ENCODE assay signal across 11 cellular contexts in genomic region chr13:29922896-29923295, GRCh38.
DNase-seq lines count a peak whose midpoint lies in the region; ATAC-seq and TF ChIP-seq lines count a peak whose summit lies in the region.
"Had no signal": no experiment of that assay in that cellular context is flagged by ENCODE, and none has a peak within 500 bp of the region (broad histone marks: within the 10 kb centered on the region; RNA-seq: fewer than 3 reads in every experiment).

No MANE protein-coding gene starts in this region.

- intact Hi-C loops in Calu3 (cut with micrococcal nuclease; ENCODE audit: unreplicated experiment), result no loop called here
- intact Hi-C loops in CD14-positive monocyte (cut with micrococcal nuclease), result loop anchor here in 1 of 2 donors (10.0 kb wide), 1 partner anchor 158 kb away; no protein-coding TSS in a partner anchor

- no peak overlapping the region for H3K4me3 ChIP-seq in foreskin fibroblast (ENCODE audit: low read depth in 1 of 2, low read length in 2 of 2)
- H3K4me3 ChIP-seq in skeletal muscle satellite cell (ENCODE audit: low read length), result no peak overlapping the region

- H3K4me2 ChIP-seq in skeletal muscle satellite cell (ENCODE audit: low read length), result peak overlapping the region; percentile 55

- H3K36me3 Mint-ChIP-seq in Calu3 (ENCODE audit: insufficient read depth, unreplicated experiment) (peaks cover 9% of the 10 kb centered on the region), CD14-positive monocyte (no peaks in the 10 kb centered on the region)

- TF ChIP-seq CTCF in Calu3 (IDR thresholded peaks at IDR 0.05; ENCODE audit: unreplicated experiment) (no peak), foreskin fibroblast (IDR thresholded peaks at IDR 0.05; ENCODE audit: low read depth, low read length) (no peak), CD14-positive monocyte (IDR thresholded peaks at IDR 0.05) (no peak)

- CTCF ChIA-PET in Calu3 (lab: Charles Lee), result interaction anchor here (2.0 to 2.3 kb wide), 2 partner anchors 14 to 186 kb away, joined by 8 to 10 read pairs; no protein-coding TSS in a partner anchor

- peaks cover 63% of the 10 kb centered on the region for H3K4me1 ChIP-seq in skeletal muscle satellite cell (ENCODE audit: control insufficient read depth, insufficient read depth, low read length)

- H3K9me3 ChIP-seq in skeletal muscle satellite cell (replicated peaks; ENCODE audit: low read length), result no peaks in the 10 kb centered on the region

- H3K9ac ChIP-seq in skeletal muscle satellite cell (ENCODE audit: low read depth, low read length), result peak overlapping the region; percentile 55

- H3K4me1 Mint-ChIP-seq in Calu3 (ENCODE audit: low read depth, unreplicated experiment) (peaks cover 72% of the 10 kb centered on the region), CD14-positive monocyte (peaks cover 2% of the 10 kb centered on the region)

- no peak for ATAC-seq in GM18870 (IDR thresholded peaks at IDR 0.05; ENCODE audit: unreplicated experiment)
- ATAC-seq in HG03457 (IDR thresholded peaks at IDR 0.05; ENCODE audit: unreplicated experiment), result no peak
- ATAC-seq in GM18498 (IDR thresholded peaks at IDR 0.05; ENCODE audit: unreplicated experiment), result no peak

- BruUV-seq in Calu3 (replicated peaks; lab: Mats Ljungman, UMichigan), result no TSS peak

- peak overlapping the region; percentile 82 for H3K27ac Mint-ChIP-seq in Calu3 (ENCODE audit: unreplicated experiment)
- H3K27ac Mint-ChIP-seq in CD14-positive monocyte, result no peak overlapping the region

- H3K36me3 ChIP-seq in skeletal muscle satellite cell (ENCODE audit: insufficient read depth, low read length), result no peaks in the 10 kb centered on the region

- H3K27me3 ChIP-seq in skeletal muscle satellite cell (ENCODE audit: control insufficient read depth, insufficient read depth, low read length), result no peaks in the 10 kb centered on the region

- H3K4me3 Mint-ChIP-seq in Calu3 (ENCODE audit: low read depth, unreplicated experiment) (no peak overlapping the region), CD14-positive monocyte (no peak overlapping the region)

- H3K27me3 Mint-ChIP-seq in Calu3 (ENCODE audit: unreplicated experiment) (no peaks in the 10 kb centered on the region), CD14-positive monocyte (ENCODE audit: low read depth in 3 of 3) (peaks cover 0 to 2% (median 0%) of the 10 kb centered on the region in 3 donors)

- H3K9me3 Mint-ChIP-seq in Calu3 (ENCODE audit: low read depth, unreplicated experiment), result peaks cover 3% of the 10 kb centered on the region
- H3K9me3 Mint-ChIP-seq in CD14-positive monocyte, result no peaks in the 10 kb centered on the region

- DNase-seq in Calu3, result no peak
- DNase-seq in SW480 (ENCODE audit: low spot score), result peak; percentile 37
- peak; percentile 48 to 72 for DNase-seq in foreskin fibroblast
- DNase-seq in CD14-positive monocyte (ENCODE audit: low spot score), result no peak
- DNase-seq: DMS79; NCI-H526 treated with DMSO at 0.1 percent for 48 hours; stimulated activated CD4-positive, alpha-beta T cell treated with anti-CD3 and anti-CD28 coated beads, Interleukin-15, amount 100 ng/mL, for 24 hours had no signal

Comparison
In these comparisons a context has a peak if more than half of its experiments do, and no peak if none do; other contexts are left out.
1. DNase-seq: peak in SW480 (single experiment) and foreskin fibroblast (2 of 2); none in Calu3 (single experiment) and CD14-positive monocyte (single experiment).